In genomic region chr5:100641833-100642232, GRCh38 we compare ENCODE assay signal across 29 cellular contexts.
"Had no signal": no experiment of that assay in that cellular context is flagged by ENCODE, and none has a peak within 500 bp of the region (broad histone marks: within the 10 kb centered on the region; RNA-seq: fewer than 3 reads in every experiment).

No MANE protein-coding gene starts in this region.

- H3K9me3 Mint-ChIP-seq: activated naive CD4-positive, alpha-beta T cell treated with anti-CD3 and anti-CD28 coated beads, Interleukin-2, amount 50 U/mL, for 24 hours; activated T-cell treated with anti-CD3 and anti-CD28 coated beads, Interleukin-2, amount 50 U/mL, for 24 hours; activated T-helper 1 cell treated with anti-CD3 and anti-CD28 coated beads, Interleukin-12 subunit alpha, Interleukin-12 subunit beta, Interleukin-2, Interleukin-4 antibody, amounts not matched to agents 30 ng/mL and 10 ng/mL and 1 ng/mL, durations not matched to agents 14 hours and 24 hours and 36 hours; WTC11 had no signal

- H3K4me1 Mint-ChIP-seq: activated CD8-positive, alpha-beta memory T cell treated with anti-CD3 and anti-CD28 coated beads, Interleukin-2, amount 10 ng/mL, durations not matched to agents 7 days and 5 days; activated naive CD4-positive, alpha-beta T cell treated with anti-CD3 and anti-CD28 coated beads, Interleukin-2, amount 50 U/mL, for 24 hours; T-helper 17 cell had no signal

- H3K27me3 Mint-ChIP-seq: activated CD8-positive, alpha-beta memory T cell treated with anti-CD3 and anti-CD28 coated beads, Interleukin-2, amount 10 ng/mL, durations not matched to agents 7 days and 5 days; activated naive CD4-positive, alpha-beta T cell treated with anti-CD3 and anti-CD28 coated beads, Interleukin-2, amount 50 U/mL, for 24 hours; activated T-cell treated with anti-CD3 and anti-CD28 coated beads, Interleukin-2, amount 50 U/mL, for 24 hours had no signal

- H3K27me3 ChIP-seq: breast epithelium, SJCRH30 had no signal

- H3K36me3 Mint-ChIP-seq: activated CD8-positive, alpha-beta memory T cell treated with anti-CD3 and anti-CD28 coated beads, Interleukin-2, amount 10 ng/mL, durations not matched to agents 7 days and 5 days; activated naive CD4-positive, alpha-beta T cell treated with anti-CD3 and anti-CD28 coated beads, Interleukin-2, amount 50 U/mL, for 24 hours; WTC11 had no signal

- FAIRE-seq: TTC549 had no signal

- DNase-seq: activated CD4-positive, alpha-beta T cell treated with anti-CD3 and anti-CD28 coated beads for 48 hours; activated CD4-positive, alpha-beta T cell treated with anti-CD3 and anti-CD28 coated beads, Interleukin-2, amount 50 U/mL, for 4 hours; activated CD4-positive, CD25-positive, alpha-beta regulatory T cell treated with anti-CD3 and anti-CD28 coated beads, Interleukin-2, amount 50 U/mL, for 72 hours; activated CD8-positive, alpha-beta memory T cell treated with anti-CD3 and anti-CD28 coated beads, Interleukin-2, amount 10 ng/mL, durations not matched to agents 7 days and 5 days; activated effector memory CD4-positive, alpha-beta T cell treated with Interleukin-2 at 50 U/mL for 16 hours; activated naive CD4-positive, alpha-beta T cell; activated T-cell treated with anti-CD3 and anti-CD28 coated beads, Interleukin-2, amount 50 U/mL, for 24 hours; aorta; caudate nucleus; KG1; NCI-H1092; NCI-H1417; NCI-H1930; NCI-H2171; NCI-H2227 treated with DMSO at 0.1 percent for 48 hours; NCI-H446 treated with DMSO at 0.1 percent for 48 hours; NCI-H526; NCI-H774; RPMI8226; SJCRH30; T-helper 17 cell; T-helper 9 cell had no signal

- H3K4me3 ChIP-seq: breast epithelium, SJCRH30 had no signal

- H3K4me1 ChIP-seq: breast epithelium, SJCRH30 had no signal

- H3K36me3 ChIP-seq: breast epithelium, SJCRH30 had no signal

- ATAC-seq: activated CD8-positive, alpha-beta memory T cell treated with anti-CD3 and anti-CD28 coated beads, Interleukin-2, amount 10 ng/mL, durations not matched to agents 7 days and 5 days; Panc1; Right ventricle myocardium inferior; T-helper 17 cell; WTC11 had no signal

- H3K27ac Mint-ChIP-seq: activated CD8-positive, alpha-beta memory T cell treated with anti-CD3 and anti-CD28 coated beads, Interleukin-2, amount 10 ng/mL, durations not matched to agents 7 days and 5 days; activated naive CD4-positive, alpha-beta T cell treated with anti-CD3 and anti-CD28 coated beads, Interleukin-2, amount 50 U/mL, for 24 hours; activated T-cell treated with anti-CD3 and anti-CD28 coated beads, Interleukin-2, amount 50 U/mL, for 24 hours; activated T-helper 1 cell treated with anti-CD3 and anti-CD28 coated beads, Interleukin-12 subunit alpha, Interleukin-12 subunit beta, Interleukin-2, Interleukin-4 antibody, amounts not matched to agents 30 ng/mL and 10 ng/mL and 1 ng/mL, durations not matched to agents 14 hours and 24 hours and 36 hours; T-helper 17 cell; WTC11 had no signal

- H3K27ac ChIP-seq: breast epithelium, SJCRH30 had no signal

- H3K9me3 ChIP-seq: breast epithelium, SJCRH30 had no signal

- H3K4me3 Mint-ChIP-seq: activated CD8-positive, alpha-beta memory T cell treated with anti-CD3 and anti-CD28 coated beads, Interleukin-2, amount 10 ng/mL, durations not matched to agents 7 days and 5 days; activated naive CD4-positive, alpha-beta T cell treated with anti-CD3 and anti-CD28 coated beads, Interleukin-2, amount 50 U/mL, for 24 hours; activated T-cell treated with anti-CD3 and anti-CD28 coated beads, Interleukin-2, amount 50 U/mL, for 24 hours; activated T-helper 1 cell treated with anti-CD3 and anti-CD28 coated beads, Interleukin-12 subunit alpha, Interleukin-12 subunit beta, Interleukin-2, Interleukin-4 antibody, amounts not matched to agents 30 ng/mL and 10 ng/mL and 1 ng/mL, durations not matched to agents 14 hours and 24 hours and 36 hours; T-helper 17 cell; WTC11 had no signal
